Comparison of ENCODE assay signal across 9 cellular contexts in the genomic region with DNA sequence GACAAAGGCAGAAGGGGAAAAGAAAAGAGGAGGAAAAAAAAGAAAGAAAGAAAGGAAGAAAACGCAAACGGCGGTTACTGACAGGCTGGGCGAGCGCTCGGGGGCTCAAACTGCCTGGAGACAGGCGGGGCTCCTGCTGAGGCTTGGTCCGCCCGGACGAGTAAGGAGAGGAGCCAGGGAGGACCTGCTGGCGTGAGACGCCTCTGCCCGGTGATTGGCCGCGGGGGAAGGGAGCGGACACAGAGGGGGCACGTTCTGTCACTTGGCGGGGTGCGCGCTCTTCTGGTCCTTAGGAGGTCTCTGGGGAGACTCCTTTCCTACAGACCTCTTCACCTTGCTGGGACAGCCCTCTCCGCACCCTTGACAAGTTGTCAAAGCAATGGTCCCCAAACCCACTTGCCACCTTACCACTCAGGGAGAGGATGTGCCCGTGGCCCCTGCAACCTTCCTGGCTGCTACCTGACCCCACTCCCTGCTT. TPM values are rescaled to one million over a fixed set of nuclear protein-coding genes. Genes with fewer than 3 reads are reported as not detected.
DNase-seq lines count a peak whose midpoint lies in the region; ATAC-seq and TF ChIP-seq lines count a peak whose summit lies in the region.
"Had no signal": no experiment of that assay in that cellular context is flagged by ENCODE, and none has a peak within 500 bp of the region (broad histone marks: within the 10 kb centered on the region; RNA-seq: fewer than 3 reads in every experiment).

No MANE protein-coding gene starts in this region.

- peak overlapping the region; percentile 93 for H3K4me3 Mint-ChIP-seq in activated naive CD4-positive, alpha-beta T cell treated with anti-CD3 and anti-CD28 coated beads, Interleukin-2, amount 50 U/mL, for 24 hours

- H4K20me1 ChIP-seq in hepatocyte (ENCODE audit: insufficient read depth, poor library complexity, severe bottlenecking) = no peaks in the 10 kb centered on the region

- no peaks in the 10 kb centered on the region for H3K9me2 ChIP-seq in hepatocyte (replicated peaks; ENCODE audit: insufficient read depth)

- DNase-seq in NCI-H526 (lab: John Stamatoyannopoulos, UW) (peak; percentile 88 to 97), NCI-H526 treated with DMSO at 0.1 percent for 48 hours (lab: John Stamatoyannopoulos, UW) (no peak), hepatocyte (ENCODE audit: low spot score) (no peak)
- peak; percentile 23 for DNase-seq in stimulated activated CD8-positive, alpha-beta memory T cell treated with anti-CD3 and anti-CD28 coated beads, Interleukin-15, amount 100 ng/mL, for 24 hours (ENCODE audit: low read depth)
- no peak for DNase-seq in activated effector memory CD4-positive, alpha-beta T cell treated with Interleukin-2 at 50 U/mL for 16 hours

- peaks cover 32% of the 10 kb centered on the region for H3K79me2 ChIP-seq in hepatocyte

- H3K9me3 ChIP-seq in HUES48 (ENCODE audit: control insufficient read depth, insufficient read depth, low read length) = no peaks in the 10 kb centered on the region
- H3K9me3 ChIP-seq in hepatocyte (ENCODE audit: low read depth) = no peaks in the 10 kb centered on the region

- peak overlapping the region; percentile 79 for H3K4me2 ChIP-seq in hepatocyte

- peaks cover 31% of the 10 kb centered on the region for H3K4me1 Mint-ChIP-seq in activated naive CD4-positive, alpha-beta T cell treated with anti-CD3 and anti-CD28 coated beads, Interleukin-2, amount 50 U/mL, for 24 hours

- H3K27me3 ChIP-seq in HUES48 (ENCODE audit: control insufficient read depth, insufficient read depth, low read length) (peaks cover 17% of the 10 kb centered on the region), hepatocyte (no peaks in the 10 kb centered on the region)

- H3K36me3 ChIP-seq in HUES48 (ENCODE audit: control insufficient read depth, insufficient read depth, low read length) (no peaks in the 10 kb centered on the region), hepatocyte (replicated peaks; ENCODE audit: insufficient read depth, low read depth) (no peaks in the 10 kb centered on the region)

- no peaks in the 10 kb centered on the region for H3K9me3 Mint-ChIP-seq in activated naive CD4-positive, alpha-beta T cell treated with anti-CD3 and anti-CD28 coated beads, Interleukin-2, amount 50 U/mL, for 24 hours

- H3K27ac Mint-ChIP-seq in activated naive CD4-positive, alpha-beta T cell treated with anti-CD3 and anti-CD28 coated beads, Interleukin-2, amount 50 U/mL, for 24 hours = peak overlapping the region; percentile 92

- ATAC-seq in GM21515 (IDR thresholded peaks at IDR 0.05; ENCODE audit: unreplicated experiment) = peak; percentile 51

- peak overlapping the region; percentile 70 for H3K9ac ChIP-seq in HUES48 (ENCODE audit: low read depth, low read length)

- no peak for TF ChIP-seq CTCF in hepatocyte (IDR thresholded peaks at IDR 0.05; ENCODE audit: poor library complexity)

- 3% methylated on average over 21 of the region's 22 CpGs for WGBS in hepatocyte (ENCODE audit: low lambda C conversion rate, missing lambda C conversion rate)

- peak overlapping the region; percentile 47 for H2AFZ ChIP-seq in hepatocyte

- peaks cover 2% of the 10 kb centered on the region for H3K36me3 Mint-ChIP-seq in activated naive CD4-positive, alpha-beta T cell treated with anti-CD3 and anti-CD28 coated beads, Interleukin-2, amount 50 U/mL, for 24 hours

- peak overlapping the region; percentile 75 for H3K4me3 ChIP-seq in HUES48 (ENCODE audit: low read depth, low read length)
- peak overlapping the region; percentile 15 for H3K4me3 ChIP-seq in hepatocyte

- H3K4me1 ChIP-seq in HUES48 (ENCODE audit: control insufficient read depth, insufficient read depth, low read length) (peaks cover 20% of the 10 kb centered on the region), hepatocyte (ENCODE audit: insufficient read depth) (no peaks in the 10 kb centered on the region)

- H3K27ac ChIP-seq in HUES48 (ENCODE audit: low read depth, low read length) (peak overlapping the region; percentile 99), hepatocyte (peak overlapping the region; percentile 80)

- H3K27me3 Mint-ChIP-seq in activated naive CD4-positive, alpha-beta T cell treated with anti-CD3 and anti-CD28 coated beads, Interleukin-2, amount 50 U/mL, for 24 hours = peaks cover 45% of the 10 kb centered on the region

RNA-seq across cellular contexts. Expression of gene PIK3R3, which starts 0.8 kb away (rescaled TPM):
- 16.8 and 18.9 TPM in 2 replicates for total RNA-seq in hepatocyte
- polyA plus RNA-seq in hepatocyte = 8.4 and 9.9 TPM in 2 replicates

RNA-seq across cellular contexts. Expression of gene TSPAN1, which starts 41.7 kb away (rescaled TPM):
- total RNA-seq in hepatocyte = 32.1 and 33.4 TPM in 2 replicates
- polyA plus RNA-seq in hepatocyte = 69.5 and 69.8 TPM in 2 replicates

RNA-seq across cellular contexts. Expression of gene P3R3URF, which starts 43.1 kb away (rescaled TPM):
- not detected in 2 replicates for total RNA-seq in hepatocyte
- polyA plus RNA-seq in hepatocyte = not detected in 2 replicates
- total RNA-seq: pulmonary artery endothelial cell had no signal

Comparison
In these comparisons a context has a peak if more than half of its experiments do, and no peak if none do; other contexts are left out.
1. DNase-seq: peak in NCI-H526 (2 of 2) and stimulated activated CD8-positive, alpha-beta memory T cell treated with anti-CD3 and anti-CD28 coated beads, Interleukin-15, amount 100 ng/mL, for 24 hours (single experiment); none in NCI-H526 treated with DMSO at 0.1 percent for 48 hours (single experiment), hepatocyte (single experiment) and activated effector memory CD4-positive, alpha-beta T cell treated with Interleukin-2 at 50 U/mL for 16 hours (single experiment).